ENCODE assay signal across 15 cellular contexts in the genomic region with DNA sequence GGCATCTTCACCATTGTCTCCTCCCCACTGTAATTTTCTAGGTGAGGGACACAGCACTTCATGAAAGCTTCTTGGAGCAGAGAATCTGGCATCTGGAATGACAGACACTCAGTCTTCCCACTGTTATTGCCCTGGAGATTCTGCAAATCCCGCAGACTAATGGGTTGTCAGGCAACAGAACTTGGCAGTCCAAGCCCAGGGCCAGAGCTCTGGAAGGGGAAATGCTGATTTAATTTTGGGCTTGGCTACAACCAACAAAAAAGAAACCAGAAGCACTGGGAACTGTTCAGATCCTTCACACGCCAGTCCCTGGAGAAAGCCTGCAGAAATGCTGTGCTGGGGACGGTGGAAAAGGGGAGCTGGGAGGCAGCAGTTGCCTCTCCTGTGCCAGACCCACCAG.
DNase-seq lines count a peak whose midpoint lies in the region; ATAC-seq, FAIRE-seq and TF ChIP-seq lines count a peak whose summit lies in the region.
"Had no signal": no experiment of that assay in that cellular context is flagged by ENCODE, and none has a peak within 500 bp of the region (broad histone marks: within the 10 kb centered on the region; RNA-seq: fewer than 3 reads in every experiment).

No MANE protein-coding gene starts in this region.

- TF ChIP-seq POLR2A in transverse colon (IDR thresholded peaks at IDR 0.05): no peak

- H3K36me3 ChIP-seq in adipocyte (ENCODE audit: control insufficient read depth, insufficient read depth, low read length, severe bottlenecking) (peaks cover 14% of the 10 kb centered on the region), pancreas (peaks cover 0 to 10% (median 0%) of the 10 kb centered on the region in 3 donors), transverse colon (peaks cover 0 to 2% (median 0%) of the 10 kb centered on the region in 4 donors)

- H3K27me3 ChIP-seq in adipocyte (replicated peaks; ENCODE audit: control insufficient read depth, insufficient read depth, low read length) (no peaks in the 10 kb centered on the region), foreskin keratinocyte (no peaks in the 10 kb centered on the region), pancreas (no peaks in the 10 kb centered on the region), transverse colon (no peaks in the 10 kb centered on the region)

- intact Hi-C loops in pancreas (cut with DNase I) (no loop called here), transverse colon (cut with DNase I; ENCODE audit: low total_unique reads) (no loop called here)

- peak overlapping the region; percentile 53 for H3K9ac ChIP-seq in adipocyte (ENCODE audit: low read length)

- no peak for FAIRE-seq in pancreas (lab: Jason Lieb, UNC)

- ATAC-seq in foreskin keratinocyte (no peak), pancreas (peak in 3 of 4 donors; percentile 26 to 32 (median 31))
- ATAC-seq: PC-3 had no signal

- 76 to 80% methylated on average over 3 of the region's 3 CpGs for WGBS in pancreas, 2 donors
- 71 to 76% methylated on average over 1 to 3 of the region's 3 CpGs for WGBS in transverse colon (ENCODE audit: low coverage in 1 of 2), 2 donors

- H3K27ac ChIP-seq in foreskin keratinocyte (peak overlapping the region; percentile 28), pancreas (no peak overlapping the region), transverse colon (peak overlapping the region; percentile 67 to 85 (median 77))

- H3K9me3 ChIP-seq in adipocyte (ENCODE audit: control insufficient read depth, low read length) (no peaks in the 10 kb centered on the region), pancreas (no peaks in the 10 kb centered on the region), transverse colon (no peaks in the 10 kb centered on the region)

- DNase-seq in adipocyte (ENCODE audit: low read depth) (peak; percentile 11), foreskin keratinocyte (no peak), pancreas (no peak), transverse colon (no peak), islet precursor cell (no peak), NCI-H128 (lab: John Stamatoyannopoulos, UW; ENCODE audit: unreplicated experiment) (no peak), OCI-M1 (lab: John Stamatoyannopoulos, UW) (no peak)
- DNase-seq: activated CD4-positive, alpha-beta memory T cell treated with anti-CD3 and anti-CD28 coated beads, Interleukin-2, amount 10 ng/mL, durations not matched to agents 7 days and 5 days; activated naive CD4-positive, alpha-beta T cell treated with anti-CD3 and anti-CD28 coated beads for 36 hours; cortex of kidney; left colon; NCI-H2227 treated with DMSO at 0.1 percent for 48 hours; PC-3; stimulated activated naive CD4-positive, alpha-beta T cell treated with Interleukin-2 at 50 U/mL for 16 hours; T1000 had no signal

- no peak for TF ChIP-seq EP300 in transverse colon (IDR thresholded peaks at IDR 0.05; ENCODE audit: low read depth)

- TF ChIP-seq CTCF in foreskin keratinocyte (conservative IDR thresholded peaks at IDR 0.05) (no peak), pancreas (IDR thresholded peaks at IDR 0.05) (no peak), transverse colon (IDR thresholded peaks at IDR 0.05) (no peak)

- in situ Hi-C loops in transverse colon (cut with MboI; ENCODE audit: low pct_ligation_motif_present in 1 of 4, low pct_unique_long_range_greater_than_20kb in 1 of 4, low sequenced_read_pairs in 3 of 4): no loop called here

- H3K4me1 ChIP-seq in adipocyte (ENCODE audit: control insufficient read depth, insufficient read depth, low read length) (peaks cover 24% of the 10 kb centered on the region), foreskin keratinocyte (peaks cover 20% of the 10 kb centered on the region), pancreas (no peaks in the 10 kb centered on the region), transverse colon (peaks cover 10 to 27% (median 15%) of the 10 kb centered on the region in 4 donors)

- H3K4me3 ChIP-seq in adipocyte (ENCODE audit: low read length): peak overlapping the region; percentile 49
- H3K4me3 ChIP-seq in pancreas: no peak overlapping the region
- H3K4me3 ChIP-seq in transverse colon: no peak overlapping the region

Comparison
In these comparisons a context has a peak if more than half of its experiments do, and no peak if none do; other contexts are left out.
1. H3K27ac ChIP-seq: peak in foreskin keratinocyte (single experiment) and transverse colon (4 of 4); none in pancreas (0 of 4).